In genomic region chr5:127968998-127969397, GRCh38 we compare ENCODE assay signal across 25 cellular contexts.
DNase-seq lines count a peak whose midpoint lies in the region; ATAC-seq and TF ChIP-seq lines count a peak whose summit lies in the region.
"Had no signal": no experiment of that assay in that cellular context is flagged by ENCODE, and none has a peak within 500 bp of the region (broad histone marks: within the 10 kb centered on the region; RNA-seq: fewer than 3 reads in every experiment).

No MANE protein-coding gene starts in this region.

- peak; percentile 17 for ATAC-seq in foreskin keratinocyte
- ATAC-seq: CD8-positive, alpha-beta T cell; HCT116; HepG2; K562 had no signal

- no peak overlapping the region for H3K27ac Mint-ChIP-seq in MCF 10A (ENCODE audit: low read depth, unreplicated experiment)
- H3K27ac Mint-ChIP-seq: CD8-positive, alpha-beta T cell had no signal

- in situ Hi-C loops in KBM-7 (cut with MboI; ENCODE audit: low pct_unique_long_range_greater_than_20kb, low sequenced_read_pairs): no loop called here

- peaks cover 20% of the 10 kb centered on the region for H3K4me1 Mint-ChIP-seq in MCF 10A (ENCODE audit: insufficient read depth, unreplicated experiment)

- intact Hi-C loops in MCF 10A (cut with micrococcal nuclease) (no loop called here), breast epithelium (cut with DNase I; ENCODE audit: low total_unique reads) (no loop called here)

- CTCF ChIA-PET in MCF 10A (lab: Yijun Ruan, JAX): no interaction called here

- DNase-seq in MCF 10A (ENCODE audit: unreplicated experiment) (peak; percentile 16), breast epithelium (ENCODE audit: low spot score in 2 of 2) (no peak), epithelial cell of esophagus (ENCODE audit: low read depth) (peak; percentile 33), foreskin keratinocyte (peak; percentile 12 to 17), KBM-7 (no peak), NCI-H524 treated with DMSO at 0.1 percent for 48 hours (lab: John Stamatoyannopoulos, UW) (no peak), activated gamma-delta T cell (lab: John Stamatoyannopoulos, UW) (no peak), NOMO-1 (lab: John Stamatoyannopoulos, UW; ENCODE audit: unreplicated experiment in 2 of 2) (no peak)
- DNase-seq: AML-193; CD8-positive, alpha-beta T cell; DMS53; EL; GF-D8; NCI-H1092; NCI-H1436; NCI-H187 treated with DMSO at 0.1 percent for 48 hours; NCI-H510A; NCI-H748 treated with DMSO at 0.1 percent for 48 hours; NK-92 treated with Interleukin-12 subunit alpha and Interleukin-12 subunit beta, amount 100 ng/mL, for 24 hours; Peyer's patch had no signal

- H3K4me1 ChIP-seq in breast epithelium (no peaks in the 10 kb centered on the region), foreskin keratinocyte (peaks cover 32% of the 10 kb centered on the region)
- H3K4me1 ChIP-seq: Peyer's patch had no signal

- H3K27me3 Mint-ChIP-seq in MCF 10A (ENCODE audit: insufficient read depth, unreplicated experiment): no peaks in the 10 kb centered on the region

- POLR2A ChIA-PET in MCF 10A (lab: Yijun Ruan, JAX): interaction anchor here (1.4 kb wide), 1 partner anchor 102 kb away, joined by 3 read pairs; no protein-coding TSS in a partner anchor

- peaks cover 12% of the 10 kb centered on the region for H3K36me3 Mint-ChIP-seq in MCF 10A (ENCODE audit: insufficient read depth, unreplicated experiment)

- H3K4me3 Mint-ChIP-seq in MCF 10A (ENCODE audit: unreplicated experiment): no peak overlapping the region
- H3K4me3 Mint-ChIP-seq: CD8-positive, alpha-beta T cell had no signal

- no peaks in the 10 kb centered on the region for H3K9me3 Mint-ChIP-seq in MCF 10A (ENCODE audit: unreplicated experiment)

- TF ChIP-seq CTCF in MCF 10A (IDR thresholded peaks at IDR 0.05; ENCODE audit: unreplicated experiment) (no peak), breast epithelium (IDR thresholded peaks at IDR 0.05) (no peak), epithelial cell of esophagus (IDR thresholded peaks at IDR 0.05; ENCODE audit: insufficient read depth, low read depth, low read length, missing control alignments) (no peak), foreskin keratinocyte (conservative IDR thresholded peaks at IDR 0.05) (no peak)

- no peak overlapping the region for H3K27ac ChIP-seq in breast epithelium
- peak overlapping the region; percentile 46 for H3K27ac ChIP-seq in foreskin keratinocyte
- H3K27ac ChIP-seq: HL-60, Peyer's patch, SJSA1 had no signal

- H3K9me3 ChIP-seq in breast epithelium: no peaks in the 10 kb centered on the region
- H3K9me3 ChIP-seq: Peyer's patch, SJSA1 had no signal

- no peaks in the 10 kb centered on the region for H3K27me3 ChIP-seq in breast epithelium
- no peaks in the 10 kb centered on the region for H3K27me3 ChIP-seq in foreskin keratinocyte
- H3K27me3 ChIP-seq: Peyer's patch, SJSA1 had no signal

- no peak overlapping the region for H3K4me3 ChIP-seq in breast epithelium
- H3K4me3 ChIP-seq in epithelial cell of esophagus (ENCODE audit: low read length): no peak overlapping the region
- H3K4me3 ChIP-seq: K562, Peyer's patch, SJSA1 had no signal

- H3K36me3 ChIP-seq in breast epithelium: no peaks in the 10 kb centered on the region
- H3K36me3 ChIP-seq: Peyer's patch had no signal

- no TSS peak for BruUV-seq in MCF 10A (replicated peaks; lab: Mats Ljungman, UMichigan)

- no peak for TF ChIP-seq POLR2A in breast epithelium (IDR thresholded peaks at IDR 0.05)

Comparison
In these comparisons a context has a peak if more than half of its experiments do, and no peak if none do; other contexts are left out.
1. DNase-seq: peak in MCF 10A (single experiment), epithelial cell of esophagus (single experiment) and foreskin keratinocyte (2 of 2); none in breast epithelium (0 of 2), KBM-7 (single experiment), NCI-H524 treated with DMSO at 0.1 percent for 48 hours (single experiment), activated gamma-delta T cell (single experiment) and NOMO-1 (0 of 2).